In the genomic region with DNA sequence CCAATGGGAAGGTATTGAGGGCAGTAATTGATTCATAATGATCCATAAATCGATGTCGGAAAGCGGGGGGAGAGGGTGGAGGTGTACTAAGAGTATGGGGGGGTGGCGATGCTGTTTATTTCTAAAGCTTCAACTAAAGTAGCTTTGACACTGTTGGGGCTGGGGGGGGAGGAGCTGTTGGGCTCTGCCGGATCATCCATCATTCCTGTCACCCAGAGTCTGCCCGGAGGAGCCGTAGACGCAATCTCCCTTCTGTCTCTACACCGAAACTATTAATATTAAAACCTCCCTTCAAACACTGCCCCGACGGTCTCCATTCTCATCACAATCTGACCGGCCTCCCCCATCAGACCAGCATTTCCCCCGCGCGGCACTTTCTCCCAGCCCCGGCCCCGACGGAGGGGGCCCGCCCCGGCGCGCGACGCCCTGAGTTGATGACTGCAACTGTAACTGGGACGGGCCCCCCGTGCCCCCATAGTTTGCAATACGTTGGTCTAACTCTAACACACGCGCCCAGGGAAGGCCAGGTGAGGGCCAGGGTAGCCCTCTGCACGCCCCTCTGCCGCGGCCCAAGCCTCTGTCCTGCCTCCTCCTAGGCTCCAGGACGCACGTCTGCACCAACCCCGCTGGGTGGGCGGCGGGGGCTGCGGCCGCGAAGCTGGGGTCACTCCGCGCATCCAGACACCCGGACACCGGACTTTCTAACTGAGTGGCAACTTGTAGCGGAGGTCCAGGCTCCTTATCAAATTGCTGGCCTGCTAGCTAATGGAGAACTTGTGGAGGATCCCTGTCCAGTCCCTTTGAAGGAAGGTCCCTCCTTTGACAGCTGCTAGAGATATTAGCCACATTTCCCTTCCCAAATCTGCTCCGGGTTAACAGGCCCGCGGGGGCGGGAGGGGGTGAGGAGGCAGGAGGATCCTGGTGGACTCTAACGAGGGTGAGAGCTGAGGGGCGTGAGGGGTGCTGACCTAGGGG, we compare ENCODE assay signal across 9 cellular contexts.
DNase-seq lines count a peak whose midpoint lies in the region; ATAC-seq, FAIRE-seq and TF ChIP-seq lines count a peak whose summit lies in the region.
"Had no signal": no experiment of that assay in that cellular context is flagged by ENCODE, and none has a peak within 500 bp of the region (broad histone marks: within the 10 kb centered on the region; RNA-seq: fewer than 3 reads in every experiment).

No MANE protein-coding gene starts in this region.

- H3K4me1 ChIP-seq in astrocyte (ENCODE audit: insufficient read depth, low read length) (peaks cover 15% of the 10 kb centered on the region), right atrium auricular region (peaks cover 0 to 21% of the 10 kb centered on the region in 2 donors), trophoblast cell (ENCODE audit: control insufficient read depth in 1 of 2, insufficient read depth in 2 of 2, low read length in 2 of 2) (peaks cover 4 to 12% of the 10 kb centered on the region in 2 experiments)

- ATAC-seq in activated T-helper 17 cell treated with anti-CD3 and anti-CD28 coated beads, Interleukin-2, amount 50 U/mL, for 72 hours (replicated peaks) = no peak

- H3K9ac ChIP-seq in astrocyte (ENCODE audit: low read length) = peak overlapping the region; percentile 72
- no peak overlapping the region for H3K9ac ChIP-seq in trophoblast cell (ENCODE audit: low read length)

- peak overlapping the region; percentile 14 for H4K8ac ChIP-seq in trophoblast cell (ENCODE audit: low read depth, low read length)

- peaks cover 16% of the 10 kb centered on the region for H3K36me3 Mint-ChIP-seq in astrocyte (ENCODE audit: low read depth, unreplicated experiment)
- no peaks in the 10 kb centered on the region for H3K36me3 Mint-ChIP-seq in activated T-helper 17 cell treated with anti-CD3 and anti-CD28 coated beads, Interleukin-2, amount 50 U/mL, for 72 hours (ENCODE audit: low read depth)
- H3K36me3 Mint-ChIP-seq: activated naive CD8-positive, alpha-beta T cell treated with anti-CD3 and anti-CD28 coated beads for 36 hours had no signal

- H3K4me2 ChIP-seq in astrocyte (ENCODE audit: low read length) (peak overlapping the region; percentile 89), trophoblast cell (ENCODE audit: low read length) (peak overlapping the region; percentile 54)

- TF ChIP-seq CTCF in astrocyte (IDR thresholded peaks at IDR 0.05; ENCODE audit: insufficient read depth, low read depth, low read length) = no peak
- no peak for TF ChIP-seq CTCF in right atrium auricular region (IDR thresholded peaks at IDR 0.05)

- H3K27ac Mint-ChIP-seq in astrocyte (ENCODE audit: unreplicated experiment) = no peak overlapping the region
- no peak overlapping the region for H3K27ac Mint-ChIP-seq in activated T-helper 17 cell treated with anti-CD3 and anti-CD28 coated beads, Interleukin-2, amount 50 U/mL, for 72 hours
- H3K27ac Mint-ChIP-seq: activated naive CD8-positive, alpha-beta T cell treated with anti-CD3 and anti-CD28 coated beads for 36 hours had no signal

- peaks cover 3% of the 10 kb centered on the region for H3K9me3 Mint-ChIP-seq in astrocyte (ENCODE audit: unreplicated experiment)
- peaks cover 4% of the 10 kb centered on the region for H3K9me3 Mint-ChIP-seq in activated T-helper 17 cell treated with anti-CD3 and anti-CD28 coated beads, Interleukin-2, amount 50 U/mL, for 72 hours
- H3K9me3 Mint-ChIP-seq: activated naive CD8-positive, alpha-beta T cell treated with anti-CD3 and anti-CD28 coated beads for 36 hours had no signal

- H3K36me3 ChIP-seq in astrocyte (ENCODE audit: insufficient read depth, low read length) = peaks cover 7% of the 10 kb centered on the region
- peaks cover 11% of the 10 kb centered on the region for H3K36me3 ChIP-seq in right atrium auricular region
- H3K36me3 ChIP-seq in trophoblast cell (ENCODE audit: control insufficient read depth in 1 of 2, insufficient read depth in 2 of 2, low read length in 2 of 2) = no peaks in the 10 kb centered on the region

- H3K27me3 ChIP-seq in astrocyte (ENCODE audit: insufficient read depth, low read length) (peaks cover 48% of the 10 kb centered on the region), right atrium auricular region (peaks cover 10 to 12% of the 10 kb centered on the region in 2 donors), trophoblast cell (ENCODE audit: insufficient read depth, low read length) (peaks cover 18% of the 10 kb centered on the region)

- no CpG with 5 or more reads among the region's 51 CpGs for WGBS in trophoblast cell (ENCODE audit: extremely low coverage, insufficient coverage, insufficient read length)

- H3K14ac ChIP-seq in trophoblast cell (ENCODE audit: low read length) = no peak overlapping the region

- H3K27me3 Mint-ChIP-seq in astrocyte (ENCODE audit: low read depth, unreplicated experiment) = peaks cover 79% of the 10 kb centered on the region
- H3K27me3 Mint-ChIP-seq in activated T-helper 17 cell treated with anti-CD3 and anti-CD28 coated beads, Interleukin-2, amount 50 U/mL, for 72 hours = peaks cover 78% of the 10 kb centered on the region

- H2BK12ac ChIP-seq in trophoblast cell (ENCODE audit: low read length) = no peak overlapping the region

- H2BK5ac ChIP-seq in trophoblast cell (ENCODE audit: low read depth, low read length, poor library complexity) = no peak overlapping the region

- H3K27ac ChIP-seq in astrocyte (ENCODE audit: low read depth, low read length) (peak overlapping the region; percentile 41), right atrium auricular region (peak overlapping the region in 1 of 2 donors; percentile 0), trophoblast cell (ENCODE audit: low read depth, low read length) (no peak overlapping the region)

- H2AFZ ChIP-seq in astrocyte (ENCODE audit: low read depth, low read length) = no peak overlapping the region
- H2AFZ ChIP-seq in trophoblast cell (ENCODE audit: insufficient read depth, low read length, poor library complexity) = peak overlapping the region; percentile 28

- no peak overlapping the region for H3K23ac ChIP-seq in trophoblast cell (ENCODE audit: low read length)

- no peaks in the 10 kb centered on the region for H3K79me1 ChIP-seq in trophoblast cell (ENCODE audit: low read length)

- H3K4me3 ChIP-seq in astrocyte (ENCODE audit: insufficient read depth, low read depth, low read length) (peak overlapping the region; percentile 59), right atrium auricular region (peak overlapping the region; percentile 8 to 37), trophoblast cell (ENCODE audit: low read depth, low read length) (no peak overlapping the region)

- H3K4ac ChIP-seq in trophoblast cell (ENCODE audit: low read depth, low read length) = no peak overlapping the region

- H3K9me3 ChIP-seq in astrocyte (ENCODE audit: insufficient read depth, low read depth, low read length) (no peaks in the 10 kb centered on the region), right atrium auricular region (no peaks in the 10 kb centered on the region), trophoblast cell (ENCODE audit: insufficient read depth, low read depth, low read length) (no peaks in the 10 kb centered on the region)

- no peaks in the 10 kb centered on the region for H4K20me1 ChIP-seq in astrocyte (ENCODE audit: insufficient read depth, low read length)

- no peak overlapping the region for H4K12ac ChIP-seq in trophoblast cell (ENCODE audit: low read depth, low read length)

- H3K79me2 ChIP-seq in astrocyte (ENCODE audit: insufficient read depth, low read length) (no peaks in the 10 kb centered on the region), trophoblast cell (ENCODE audit: control insufficient read depth, insufficient read depth, low read length, poor library complexity) (no peaks in the 10 kb centered on the region)

- no peak overlapping the region for H3K4me3 Mint-ChIP-seq in astrocyte (ENCODE audit: unreplicated experiment)
- H3K4me3 Mint-ChIP-seq in activated T-helper 17 cell treated with anti-CD3 and anti-CD28 coated beads, Interleukin-2, amount 50 U/mL, for 72 hours = no peak overlapping the region
- H3K4me3 Mint-ChIP-seq: activated naive CD8-positive, alpha-beta T cell treated with anti-CD3 and anti-CD28 coated beads for 36 hours had no signal

- no peak overlapping the region for H3K18ac ChIP-seq in trophoblast cell (ENCODE audit: low read length)

- DNase-seq in ELF-1 (ENCODE audit: low read depth, low spot score) = peak; percentile 81
- peak; percentile 60 for DNase-seq in astrocyte (ENCODE audit: low read depth)
- no peak for DNase-seq in right atrium auricular region (ENCODE audit: low spot score)
- DNase-seq in trophoblast cell = no peak
- no peak for DNase-seq in CD1c-positive myeloid dendritic cell (ENCODE audit: extremely low spot score)
- DNase-seq in HuH-7.5 (ENCODE audit: low spot score) = no peak
- no peak for DNase-seq in stimulated activated CD4-positive, alpha-beta T cell treated with anti-CD3 and anti-CD28 coated beads, Interleukin-4, amount 100 ng/mL, for 1 hour
- DNase-seq: activated naive CD8-positive, alpha-beta T cell treated with anti-CD3 and anti-CD28 coated beads for 36 hours had no signal

- H2BK120ac ChIP-seq in trophoblast cell (ENCODE audit: insufficient read depth, low read length, poor library complexity) = no peak overlapping the region

- no peak for FAIRE-seq in astrocyte (lab: Jason Lieb, UNC)

- no peak overlapping the region for H4K91ac ChIP-seq in trophoblast cell (ENCODE audit: low read depth, low read length)

- H3K4me1 Mint-ChIP-seq in astrocyte (ENCODE audit: low read depth, unreplicated experiment) = peaks cover 6% of the 10 kb centered on the region
- peaks cover 8% of the 10 kb centered on the region for H3K4me1 Mint-ChIP-seq in activated T-helper 17 cell treated with anti-CD3 and anti-CD28 coated beads, Interleukin-2, amount 50 U/mL, for 72 hours

- no peak overlapping the region for H2AK5ac ChIP-seq in trophoblast cell (ENCODE audit: low read length)

Comparison
In these comparisons a context has a peak if more than half of its experiments do, and no peak if none do; other contexts are left out.
1. DNase-seq: peak in ELF-1 (single experiment) and astrocyte (single experiment); none in right atrium auricular region (single experiment), trophoblast cell (0 of 2), CD1c-positive myeloid dendritic cell (single experiment), HuH-7.5 (single experiment) and stimulated activated CD4-positive, alpha-beta T cell treated with anti-CD3 and anti-CD28 coated beads, Interleukin-4, amount 100 ng/mL, for 1 hour (single experiment).